In the genomic region with DNA sequence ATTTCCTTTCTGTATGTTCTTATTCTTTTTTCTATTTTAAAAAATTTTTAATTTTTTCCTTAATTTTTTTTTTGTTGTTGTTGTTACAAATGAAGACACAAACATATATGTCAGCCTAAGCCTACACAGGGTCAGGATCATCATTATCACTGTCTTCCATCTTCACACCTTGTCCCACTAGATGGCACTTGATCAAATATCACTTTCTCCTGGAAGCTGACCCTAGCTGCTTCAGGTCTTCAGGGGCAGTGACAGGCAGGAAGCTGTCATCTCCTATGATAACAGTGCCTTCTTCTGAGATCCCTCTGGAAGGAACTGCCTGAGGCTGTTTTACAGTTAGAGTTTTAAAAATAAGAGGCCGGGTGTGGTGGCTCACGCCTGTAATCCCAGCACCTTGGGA, we compare ENCODE assay signal across 17 cellular contexts.
"Had no signal": no experiment of that assay in that cellular context is flagged by ENCODE, and none has a peak within 500 bp of the region (broad histone marks: within the 10 kb centered on the region; RNA-seq: fewer than 3 reads in every experiment).

No MANE protein-coding gene starts in this region.

- DNase-seq: activated naive CD4-positive, alpha-beta T cell; activated naive CD8-positive, alpha-beta T cell treated with anti-CD3 and anti-CD28 coated beads, Interleukin-2, amount 10 ng/mL, durations not matched to agents 7 days and 5 days; activated T-cell treated with anti-CD3 and anti-CD28 coated beads for 4 hours; central memory CD4-positive, alpha-beta T cell; colonic mucosa; esophagus squamous epithelium; hippocampal formation; kidney; left ventricle myocardium inferior; natural killer cell; retina; stimulated activated CD4-positive, alpha-beta T cell treated with anti-CD3 and anti-CD28 coated beads, Interleukin-4, amount 100 ng/mL, for 1 hour; stimulated activated naive B cell treated with anti-CD40 and anti-IgM and Interleukin-4, amounts not matched to agents 10 μg/mL and 1 μg/mL and 100 μg/mL, for 72 hours; substantia nigra; transverse colon had no signal

- ATAC-seq: activated CD4-positive, CD25-positive, alpha-beta regulatory T cell treated with anti-CD3 and anti-CD28 coated beads, Interleukin-2, amount 50 U/mL, for 24 hours; natural killer cell; stimulated activated naive B cell treated with anti-CD40 and anti-IgM and Interleukin-4, amounts not matched to agents 10 μg/mL and 1 μg/mL and 100 μg/mL, for 72 hours had no signal

- H3K27ac ChIP-seq: colonic mucosa, esophagus squamous epithelium, left ventricle myocardium inferior, neutrophil, transverse colon had no signal
